Comparison of ENCODE assay signal across 21 cellular contexts in the genomic region with DNA sequence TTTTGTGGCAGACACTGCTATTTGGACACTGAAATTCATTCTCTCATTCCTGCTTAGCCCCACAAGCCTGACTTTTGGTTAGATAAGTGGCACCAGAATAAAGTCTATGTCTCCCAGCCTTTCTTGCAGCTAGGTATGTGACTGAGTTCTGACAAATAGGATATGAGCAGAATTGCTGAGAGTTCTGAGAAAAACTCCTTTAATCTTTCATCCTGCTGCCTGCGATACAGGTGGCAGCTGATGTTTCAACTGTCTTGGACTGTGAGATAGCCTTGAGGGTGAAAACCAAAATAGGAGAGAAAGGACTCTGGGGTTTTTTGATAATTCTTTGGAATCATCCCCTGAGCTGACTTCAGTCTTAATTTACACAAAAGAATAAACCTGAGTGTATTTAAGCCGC. TPM values are rescaled to one million over a fixed set of nuclear protein-coding genes. Genes with fewer than 3 reads are reported as not detected.
DNase-seq lines count a peak whose midpoint lies in the region; ATAC-seq, FAIRE-seq and TF ChIP-seq lines count a peak whose summit lies in the region.
"Had no signal": no experiment of that assay in that cellular context is flagged by ENCODE, and none has a peak within 500 bp of the region (broad histone marks: within the 10 kb centered on the region; RNA-seq: fewer than 3 reads in every experiment).

No MANE protein-coding gene starts in this region.

- no peaks in the 10 kb centered on the region for H3K27me3 ChIP-seq in CD8-positive, alpha-beta memory T cell (ENCODE audit: insufficient read depth, low read length, poor library complexity, severe bottlenecking)
- no peaks in the 10 kb centered on the region for H3K27me3 ChIP-seq in K562 (ENCODE audit: control insufficient read depth in 2 of 2, insufficient read depth in 2 of 2, low read length in 2 of 2)
- H3K27me3 ChIP-seq: BLaER1 treated with 17β-estradiol and CSF1 and Interleukin-3, amounts not matched to agents 10 nM and 100 nM had no signal

- no TSS peak for BruUV-seq in K562 (replicated peaks; lab: Mats Ljungman, UMichigan)

- H3K9me3 ChIP-seq in CD8-positive, alpha-beta memory T cell (ENCODE audit: low read length) = no peaks in the 10 kb centered on the region
- H3K9me3 ChIP-seq in HEK293 (ENCODE audit: control insufficient read depth, insufficient read depth, low read depth, low read length) (no peaks in the 10 kb centered on the region), K562 (replicated peaks; ENCODE audit: control insufficient read depth, insufficient read depth, low read depth, low read length) (peaks cover 1% of the 10 kb centered on the region; the same call in 1 of the 2 replicates)
- H3K9me3 ChIP-seq: A549 had no signal

- ATAC-seq in K562 (peak; percentile 89), natural killer cell (no peak)
- ATAC-seq: A549; CD8-positive, alpha-beta T cell had no signal

- H3K4me2 ChIP-seq in K562 (ENCODE audit: insufficient read depth, low read length) = peak overlapping the region; percentile 45
- H3K4me2 ChIP-seq: A549; BLaER1 treated with 17β-estradiol and CSF1 and Interleukin-3, amounts not matched to agents 10 nM and 100 nM had no signal

- no peak for TF ChIP-seq CTCF in HEK293 (tag by site-specific recombination; IDR thresholded peaks at IDR 0.05)
- no peak for TF ChIP-seq CTCF in K562 (IDR thresholded peaks at IDR 0.05 in 2 of 3, conservative IDR thresholded peaks at IDR 0.05 in 1 of 3; ENCODE audit: insufficient read depth in 2 of 3, low read depth in 1 of 3, low read length in 3 of 3)
- TF ChIP-seq CTCF in natural killer cell (IDR thresholded peaks at IDR 0.05) = no peak

- H3K27me3 Mint-ChIP-seq in CD8-positive, alpha-beta memory T cell = peaks cover 3 to 32% of the 10 kb centered on the region in 2 donors
- peaks cover 0 to 19% of the 10 kb centered on the region in 2 donors for H3K27me3 Mint-ChIP-seq in natural killer cell (ENCODE audit: low read depth in 2 of 2)

- no peaks in the 10 kb centered on the region for H3K79me2 ChIP-seq in K562 (ENCODE audit: control insufficient read depth, insufficient read depth, low read length)

- 0% methylated on average over 2 of the region's 2 CpGs for WGBS in K562 (ENCODE audit: insufficient coverage, low coverage, missing lambda C conversion rate)

- H3K9ac ChIP-seq in K562 (ENCODE audit: insufficient read depth in 1 of 2, low read depth in 2 of 2, low read length in 2 of 2) = no peak overlapping the region
- H3K9ac ChIP-seq: BLaER1 treated with 17β-estradiol and CSF1 and Interleukin-3, amounts not matched to agents 10 nM and 100 nM had no signal

- no peaks in the 10 kb centered on the region for H3K36me3 Mint-ChIP-seq in CD8-positive, alpha-beta memory T cell
- no peaks in the 10 kb centered on the region for H3K36me3 Mint-ChIP-seq in natural killer cell
- H3K36me3 Mint-ChIP-seq: CD8-positive, alpha-beta T cell had no signal

- intact Hi-C loops in K562 (cut with micrococcal nuclease) = no loop called here
- intact Hi-C loops in natural killer cell (cut with micrococcal nuclease) = no loop called here

- no peaks in the 10 kb centered on the region for H4K20me1 ChIP-seq in K562 (replicated peaks; ENCODE audit: control insufficient read depth, insufficient read depth, low read length)
- H4K20me1 ChIP-seq: BLaER1 treated with 17β-estradiol and CSF1 and Interleukin-3, amounts not matched to agents 10 nM and 100 nM had no signal

- CTCF ChIA-PET in CD8-positive, alpha-beta memory T cell (lab: Charles Lee) = no interaction called here
- CTCF ChIA-PET in HEK293 (lab: Yijun Ruan, JAX) (no interaction called here), K562 (lab: Yijun Ruan, JAX; ENCODE audit: low intra/inter-chr PET ratio) (no interaction called here)

- no peak overlapping the region for H3K27ac Mint-ChIP-seq in CD8-positive, alpha-beta memory T cell
- H3K27ac Mint-ChIP-seq in natural killer cell = no peak overlapping the region
- H3K27ac Mint-ChIP-seq: B cell; CD4-positive, alpha-beta T cell; CD8-positive, alpha-beta T cell had no signal

- H3K9me3 Mint-ChIP-seq in CD8-positive, alpha-beta memory T cell = no peaks in the 10 kb centered on the region
- H3K9me3 Mint-ChIP-seq in natural killer cell = peaks cover 0 to 3% of the 10 kb centered on the region in 2 donors
- H3K9me3 Mint-ChIP-seq: CD4-positive, alpha-beta T cell; CD8-positive, alpha-beta T cell had no signal

- in situ Hi-C loops in K562 (cut with MboI) = no loop called here

- FAIRE-seq in K562 (lab: Jason Lieb, UNC) = peak; percentile 95
- FAIRE-seq: A549, G401.6, GM12891 had no signal

- TF ChIP-seq EP300 in K562 (IDR thresholded peaks at IDR 0.05; ENCODE audit: low read length) = peak; percentile 96

- DNase-seq in CD8-positive, alpha-beta memory T cell = no peak
- DNase-seq in K562 (ENCODE audit: extremely low read depth in 1 of 4, low spot score in 3 of 4) (peak; percentile 14 to 87 (median 52)), natural killer cell (no peak), SHP77 (lab: John Stamatoyannopoulos, UW) (no peak), NCI-H1105 (lab: John Stamatoyannopoulos, UW) (no peak)
- DNase-seq: AML-193; CD4-positive, alpha-beta T cell; CD8-positive, alpha-beta T cell; COR-L47; DMS 273 treated with DMSO at 0.1 percent for 48 hours; DMS153; DMS79; GF-D8 had no signal

- no peak for TF ChIP-seq POLR2A in K562 (conservative IDR thresholded peaks at IDR 0.05)

- no peaks in the 10 kb centered on the region for H3K4me1 Mint-ChIP-seq in CD8-positive, alpha-beta memory T cell
- H3K4me1 Mint-ChIP-seq in natural killer cell = no peaks in the 10 kb centered on the region
- H3K4me1 Mint-ChIP-seq: B cell had no signal

- no peaks in the 10 kb centered on the region for H3K9me1 ChIP-seq in K562 (ENCODE audit: control insufficient read depth, insufficient read depth, low read length)

- H3K4me1 ChIP-seq in CD8-positive, alpha-beta memory T cell (ENCODE audit: insufficient read depth, low read length) = no peaks in the 10 kb centered on the region
- H3K4me1 ChIP-seq in HEK293 (ENCODE audit: control insufficient read depth, insufficient read depth, low read length) (peaks cover 15% of the 10 kb centered on the region), K562 (replicated peaks in 1 of 2; ENCODE audit: control insufficient read depth in 2 of 2, insufficient read depth in 2 of 2, low read length in 2 of 2) (peaks cover 0 to 14% of the 10 kb centered on the region in 2 experiments; a peak in 2 of 5 replicates)
- H3K4me1 ChIP-seq: A549; BLaER1 treated with 17β-estradiol and CSF1 and Interleukin-3, amounts not matched to agents 10 nM and 100 nM had no signal

- H3K4me3 Mint-ChIP-seq in CD8-positive, alpha-beta memory T cell = no peak overlapping the region
- no peak overlapping the region for H3K4me3 Mint-ChIP-seq in natural killer cell
- H3K4me3 Mint-ChIP-seq: B cell; CD4-positive, alpha-beta T cell; CD8-positive, alpha-beta T cell had no signal

- no peak overlapping the region for H3K4me3 ChIP-seq in CD8-positive, alpha-beta memory T cell (ENCODE audit: low read length)
- no peak overlapping the region for H3K4me3 ChIP-seq in HEK293 (ENCODE audit: low read depth, low read length)
- H3K4me3 ChIP-seq in K562 = no peak overlapping the region
- H3K4me3 ChIP-seq: A549; BLaER1 treated with 17β-estradiol and CSF1 and Interleukin-3, amounts not matched to agents 10 nM and 100 nM had no signal

- POLR2A ChIA-PET in CD8-positive, alpha-beta memory T cell (lab: Charles Lee) = no interaction called here
- POLR2A ChIA-PET in HEK293 (lab: Yijun Ruan, JAX) (no interaction called here), K562 (lab: Yijun Ruan, JAX) (interaction anchor here (0.6 to 1.4 kb wide), 4 partner anchors 12 to 585 kb away, joined by 3 to 4 read pairs (median 3); no protein-coding TSS in a partner anchor)

- H3K27ac ChIP-seq in CD8-positive, alpha-beta memory T cell (ENCODE audit: low read depth, low read length) = peak overlapping the region; percentile 43
- H3K27ac ChIP-seq in HEK293 (ENCODE audit: extremely low read depth, low read depth, low read length) (no peak overlapping the region), K562 (ENCODE audit: extremely low read depth, low read depth, low read length) (peak overlapping the region; percentile 34)
- H3K27ac ChIP-seq: 22Rv1; A549; BLaER1 treated with 17β-estradiol and CSF1 and Interleukin-3, amounts not matched to agents 10 nM and 100 nM; C4-2B had no signal

- no peak for TF ChIP-seq RAD21 in K562 (CRISPR knock-in tag; conservative IDR thresholded peaks at IDR 0.05 in 1 of 2, IDR thresholded peaks at IDR 0.05 in 1 of 2)

- H3K36me3 ChIP-seq in CD8-positive, alpha-beta memory T cell (ENCODE audit: insufficient read depth, low read length) = no peaks in the 10 kb centered on the region
- H3K36me3 ChIP-seq in HEK293 (ENCODE audit: control insufficient read depth in 2 of 2, insufficient read depth in 1 of 2, low read length in 2 of 2) (no peaks in the 10 kb centered on the region), K562 (ENCODE audit: control insufficient read depth, insufficient read depth, low read length) (no peaks in the 10 kb centered on the region)
- H3K36me3 ChIP-seq: BLaER1 treated with 17β-estradiol and CSF1 and Interleukin-3, amounts not matched to agents 10 nM and 100 nM had no signal

- H2AFZ ChIP-seq in K562 (ENCODE audit: low read depth, low read length) = no peak overlapping the region

TF ChIP-seq in HEK293, 187 proteins besides CTCF, POLR2A, EP300 and RAD21 (continues in another document):
- no peak for TF ChIP-seq ZNF501 (tag by site-specific recombination; IDR thresholded peaks at IDR 0.05)

RNA-seq across cellular contexts. Expression of a gene that starts 55.8 kb away (rescaled TPM):
- 10 to 100 TPM; 27.4 to 29.6 TPM for total RNA-seq in CD8-positive, alpha-beta memory T cell
- 14.6 TPM for polyA plus RNA-seq in CD8-positive, alpha-beta memory T cell
- total RNA-seq in K562 (2011; cell fraction: chromatin; rRNA removed; ENCODE audit: low replicate concordance) = 10.0 and 50.9 TPM in 2 replicates
- 3.8 and 10.1 TPM in 2 replicates for total RNA-seq in K562 (2011; cell fraction: nucleolus; rRNA removed)
- 20.8 and 50.6 TPM in 2 replicates for total RNA-seq in K562 (2011; cell fraction: nucleoplasm; rRNA removed)
- 5.5 and 8.4 TPM in 2 replicates for total RNA-seq in K562 (2014; rRNA removed)
- 13.8 and 16.1 TPM in 2 replicates for total RNA-seq in K562 (2014; rRNA removed; fragmentation: Illumina TruSeq; extraction: Trizol)
- total RNA-seq in K562 (2015; rRNA removed; fragmentation: Illumina TruSeq; extraction: Trizol) = 10.8 and 14.4 TPM in 2 replicates
- 12.8 and 14.4 TPM in 2 replicates for total RNA-seq in K562 (2021)
- 19.3 and 19.4 TPM in 2 replicates for polyA plus RNA-seq in K562 (2011; rRNA removed)
- polyA plus RNA-seq in K562 (2011; cell fraction: cytosol; rRNA removed) = 5.7 and 8.4 TPM in 2 replicates
- 14.2 and 23.8 TPM in 2 replicates for polyA plus RNA-seq in K562 (2011; cell fraction: nucleus; rRNA removed)
- 13.3 and 16.0 TPM in 2 replicates for polyA plus RNA-seq in K562 (2012)
- 21.0 and 25.3 TPM in 2 replicates for polyA plus RNA-seq in K562 (2014; fragmentation: Illumina TruSeq; extraction: Trizol)
- 10 to 100 TPM; 29.3 to 31.1 TPM for polyA plus RNA-seq in K562 (2014; fragmentation: Nextera tagmentation; extraction: Ambion mirVana)
- polyA plus RNA-seq in K562 (2014; rRNA removed) = 19.4 and 20.2 TPM in 2 replicates
- polyA minus RNA-seq in K562 (2011; rRNA and poly(A)+ RNA removed) = 18.3 and 26.3 TPM in 2 replicates
- polyA minus RNA-seq in K562 (2011; cell fraction: cytosol; rRNA and poly(A)+ RNA removed) = 5.2 and 6.4 TPM in 2 replicates
- 18.3 and 39.5 TPM in 2 replicates for polyA minus RNA-seq in K562 (2011; cell fraction: nucleus; rRNA and poly(A)+ RNA removed)
- total RNA-seq in natural killer cell = 10 to 100 TPM; 26.1 to 41.9 (median 40.1) TPM

Comparison
In these comparisons a context has a peak if more than half of its experiments do, and no peak if none do; other contexts are left out.
1. DNase-seq: peak in K562 (4 of 4); none in CD8-positive, alpha-beta memory T cell (0 of 5), natural killer cell (single experiment), SHP77 (0 of 2) and NCI-H1105 (single experiment).